In genomic region chr2:241048949-241049343, GRCh38 we compare ENCODE assay signal across 19 cellular contexts.
"Had no signal": no experiment of that assay in that cellular context is flagged by ENCODE, and none has a peak within 500 bp of the region (broad histone marks: within the 10 kb centered on the region; RNA-seq: fewer than 3 reads in every experiment).

No MANE protein-coding gene starts in this region.

- H3K36me3 ChIP-seq: colonic mucosa had no signal

- H3K4me1 ChIP-seq: colonic mucosa, gastrocnemius medialis, pancreas, right atrium auricular region, stomach, tibial artery, upper lobe of right lung, vagina had no signal

- H3K9me3 ChIP-seq: colonic mucosa, gastrocnemius medialis, pancreas, upper lobe of right lung had no signal

- DNase-seq: colonic mucosa; effector CD8-positive, alpha-beta T cell; endodermal cell; foreskin fibroblast; gastrocnemius medialis; natural killer cell; occipital lobe; pancreas; stimulated activated CD4-positive, alpha-beta T cell treated with anti-CD3 and anti-CD28 coated beads, Interleukin-4, amount 100 ng/mL, for 24 hours; stimulated activated naive CD4-positive, alpha-beta T cell treated with Interleukin-2 at 50 U/mL for 16 hours; stomach; tibial artery; upper lobe of right lung had no signal

- H3K9me3 Mint-ChIP-seq: dendritic cell treated with granulocyte-macrophage colony-stimulating factor and Interleukin-4, amounts not matched to agents 40 ng/mL and 50 ng/mL, for 4 days; natural killer cell; stimulated activated effector memory CD8-positive, alpha-beta T cell treated with anti-CD3 and anti-CD28 coated beads, Interleukin-12 subunit alpha, Interleukin-12 subunit beta, amount 100 ng/mL, for 72 hours had no signal

- H3K4me3 Mint-ChIP-seq: dendritic cell treated with granulocyte-macrophage colony-stimulating factor and Interleukin-4, amounts not matched to agents 40 ng/mL and 50 ng/mL, for 4 days; endodermal cell; natural killer cell; stimulated activated effector memory CD8-positive, alpha-beta T cell treated with anti-CD3 and anti-CD28 coated beads, Interleukin-12 subunit alpha, Interleukin-12 subunit beta, amount 100 ng/mL, for 72 hours had no signal

- H3K4me1 Mint-ChIP-seq: endodermal cell; natural killer cell; stimulated activated effector memory CD8-positive, alpha-beta T cell treated with anti-CD3 and anti-CD28 coated beads, Interleukin-12 subunit alpha, Interleukin-12 subunit beta, amount 100 ng/mL, for 72 hours had no signal

- H3K27me3 ChIP-seq: colonic mucosa, gastrocnemius medialis, pancreas, right atrium auricular region, stomach, tibial artery, upper lobe of right lung, vagina had no signal

- H3K4me3 ChIP-seq: colonic mucosa, gastrocnemius medialis, pancreas, right atrium auricular region, stomach, tibial artery, upper lobe of right lung, vagina had no signal

- H3K27ac ChIP-seq: colonic mucosa, epithelial cell of prostate, gastrocnemius medialis, pancreas, right atrium auricular region, stomach, tibial artery, upper lobe of right lung, vagina had no signal

- H3K27ac Mint-ChIP-seq: dendritic cell treated with granulocyte-macrophage colony-stimulating factor and Interleukin-4, amounts not matched to agents 40 ng/mL and 50 ng/mL, for 4 days; endodermal cell; natural killer cell; progenitor cell of endocrine pancreas; stimulated activated effector memory CD8-positive, alpha-beta T cell treated with anti-CD3 and anti-CD28 coated beads, Interleukin-12 subunit alpha, Interleukin-12 subunit beta, amount 100 ng/mL, for 72 hours had no signal

- H3K36me3 Mint-ChIP-seq: natural killer cell; stimulated activated effector memory CD8-positive, alpha-beta T cell treated with anti-CD3 and anti-CD28 coated beads, Interleukin-12 subunit alpha, Interleukin-12 subunit beta, amount 100 ng/mL, for 72 hours had no signal
